8 cellular contexts compared by ENCODE assay signal in the genomic region with DNA sequence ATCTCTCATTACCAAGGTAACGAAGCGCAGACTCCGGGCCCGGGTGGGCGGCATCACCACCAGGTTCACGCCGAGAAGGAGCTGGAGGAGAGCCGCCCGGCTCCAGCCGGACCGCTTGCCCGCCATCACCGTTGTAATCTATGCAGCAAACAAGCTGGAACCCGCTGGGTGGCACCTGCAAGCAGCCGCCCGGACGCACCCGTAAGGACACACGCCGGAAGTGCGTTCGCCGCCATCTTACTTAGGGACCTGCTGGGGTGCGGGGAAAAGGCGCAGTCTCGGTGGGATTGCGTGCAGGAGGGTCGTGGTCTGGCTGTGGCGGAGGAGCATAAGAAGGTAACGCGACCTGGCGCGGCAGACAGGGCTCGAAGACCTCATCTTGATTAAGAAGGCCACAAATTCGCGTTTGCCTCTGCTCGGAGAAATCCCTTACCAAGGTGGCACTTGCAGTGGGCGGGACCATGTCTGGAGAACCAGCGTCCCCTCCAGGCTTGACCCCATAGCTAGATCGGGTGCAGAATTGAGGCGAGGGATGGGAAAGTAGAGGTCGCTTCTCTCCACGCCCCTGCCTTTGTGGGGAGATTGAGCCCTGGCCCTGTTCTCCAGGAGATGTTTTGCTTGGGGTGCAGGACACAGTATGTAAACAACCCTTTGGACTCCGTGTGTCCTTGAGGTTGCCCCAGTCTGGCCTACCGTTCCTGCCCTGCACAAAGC. TPM values are rescaled to one million over a fixed set of nuclear protein-coding genes. Genes with fewer than 3 reads are reported as not detected.
DNase-seq lines count a peak whose midpoint lies in the region; ATAC-seq and TF ChIP-seq lines count a peak whose summit lies in the region.

A gene with protein sequence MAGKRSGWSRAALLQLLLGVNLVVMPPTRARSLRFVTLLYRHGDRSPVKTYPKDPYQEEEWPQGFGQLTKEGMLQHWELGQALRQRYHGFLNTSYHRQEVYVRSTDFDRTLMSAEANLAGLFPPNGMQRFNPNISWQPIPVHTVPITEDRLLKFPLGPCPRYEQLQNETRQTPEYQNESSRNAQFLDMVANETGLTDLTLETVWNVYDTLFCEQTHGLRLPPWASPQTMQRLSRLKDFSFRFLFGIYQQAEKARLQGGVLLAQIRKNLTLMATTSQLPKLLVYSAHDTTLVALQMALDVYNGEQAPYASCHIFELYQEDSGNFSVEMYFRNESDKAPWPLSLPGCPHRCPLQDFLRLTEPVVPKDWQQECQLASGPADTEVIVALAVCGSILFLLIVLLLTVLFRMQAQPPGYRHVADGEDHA (minus strand): TSS at position 151 of the 714 bp plus-strand sequence. CDS start 25 bp downstream, at position 126.

- H3K27me3 ChIP-seq in upper lobe of right lung = no peaks in the 10 kb centered on the region

- peaks cover 17% of the 10 kb centered on the region for H3K36me3 ChIP-seq in upper lobe of right lung

- H3K9me3 Mint-ChIP-seq in activated naive CD8-positive, alpha-beta T cell treated with anti-CD3 and anti-CD28 coated beads, Interleukin-2, amount 50 U/mL, for 24 hours = no peaks in the 10 kb centered on the region

- peak; percentile 84 for TF ChIP-seq POLR2A in NB4 (IDR thresholded peaks at IDR 0.05; ENCODE audit: extremely low read depth, insufficient read length)

- peak; percentile 89 for ATAC-seq in HG02588 (IDR thresholded peaks at IDR 0.05; ENCODE audit: unreplicated experiment)
- ATAC-seq in activated naive CD8-positive, alpha-beta T cell treated with anti-CD3 and anti-CD28 coated beads, Interleukin-2, amount 50 U/mL, for 24 hours = peak; percentile 96
- ATAC-seq in upper lobe of right lung = peak; percentile 98

- H3K27ac Mint-ChIP-seq in activated naive CD8-positive, alpha-beta T cell treated with anti-CD3 and anti-CD28 coated beads, Interleukin-2, amount 50 U/mL, for 24 hours = peak within 1 kb of the TSS; percentile 93

- intact Hi-C loops in cardiac septum (cut with DNase I) = no loop called here
- intact Hi-C loops in posterior vena cava (cut with DNase I) = no loop called here
- intact Hi-C loops in upper lobe of right lung (cut with DNase I) = no loop called here

- DNase-seq in NB4 (ENCODE audit: low read depth) = peak; percentile 92
- DNase-seq in SW480 (ENCODE audit: low spot score) = peak; percentile 89
- DNase-seq in activated naive CD8-positive, alpha-beta T cell treated with anti-CD3 and anti-CD28 coated beads, Interleukin-2, amount 50 U/mL, for 24 hours = peak; percentile 86
- peak; percentile 95 for DNase-seq in cardiac septum (ENCODE audit: low spot score)
- peak; percentile 97 for DNase-seq in posterior vena cava (ENCODE audit: low spot score)
- DNase-seq in upper lobe of right lung = peak; percentile 94

- no peaks in the 10 kb centered on the region for H3K9me3 ChIP-seq in upper lobe of right lung

- H3K27ac ChIP-seq in upper lobe of right lung = peak within 1 kb of the TSS; percentile 93

- peaks cover 8% of the 10 kb centered on the region for H3K36me3 Mint-ChIP-seq in activated naive CD8-positive, alpha-beta T cell treated with anti-CD3 and anti-CD28 coated beads, Interleukin-2, amount 50 U/mL, for 24 hours (ENCODE audit: low read depth)

- H3K4me3 Mint-ChIP-seq in activated naive CD8-positive, alpha-beta T cell treated with anti-CD3 and anti-CD28 coated beads, Interleukin-2, amount 50 U/mL, for 24 hours = peak within 1 kb of the TSS; percentile 90

- peak within 1 kb of the TSS; percentile 99 for H3K4me3 ChIP-seq in NB4 (ENCODE audit: low read depth, low read length)
- H3K4me3 ChIP-seq in upper lobe of right lung = peak within 1 kb of the TSS; percentile 81

- peaks cover 22% of the 10 kb centered on the region for H3K4me1 Mint-ChIP-seq in activated naive CD8-positive, alpha-beta T cell treated with anti-CD3 and anti-CD28 coated beads, Interleukin-2, amount 50 U/mL, for 24 hours

- TF ChIP-seq CTCF in GM12873 (IDR thresholded peaks at IDR 0.05; ENCODE audit: insufficient read depth, low read depth, low read length, missing control alignments) (peak; percentile 60), NB4 (IDR thresholded peaks at IDR 0.05; ENCODE audit: low read depth, low read length) (peak; percentile 24), upper lobe of right lung (IDR thresholded peaks at IDR 0.05) (peak; percentile 5)

- no peaks in the 10 kb centered on the region for H3K27me3 Mint-ChIP-seq in activated naive CD8-positive, alpha-beta T cell treated with anti-CD3 and anti-CD28 coated beads, Interleukin-2, amount 50 U/mL, for 24 hours

- H3K4me1 ChIP-seq in upper lobe of right lung = peaks cover 26% of the 10 kb centered on the region

RNA-seq across cellular contexts. Expression of the gene that starts here (rescaled TPM):
- total RNA-seq in cardiac septum (17.3 TPM), posterior vena cava (10 to 100 TPM; 18.0 to 25.1 TPM), upper lobe of right lung (31.6 TPM)

Comparison
In these comparisons a context has a peak if more than half of its experiments do, and no peak if none do; other contexts are left out.
1. Peak in every context shown above with its lines: DNase-seq, ATAC-seq, H3K4me3 ChIP-seq and H3K27ac ChIP-seq.
2. CTCF ChIP-seq: peak in every context shown above with its lines; median percentile 60 in GM12873; 24 in NB4; 5 in upper lobe of right lung.